ENCODE assay signal across 8 cellular contexts in genomic region chr2:42859006-42859552, GRCh38.
A peak's percentile ranks its signal among the peaks of the same experiment; 100 is the strongest.
DNase-seq lines count a peak whose midpoint lies in the region; ATAC-seq and TF ChIP-seq lines count a peak whose summit lies in the region.

No MANE protein-coding gene starts in this region.

- H3K36me3 Mint-ChIP-seq in Calu3 (ENCODE audit: insufficient read depth, unreplicated experiment): peaks cover 7% of the 10 kb centered on the region

- H3K9ac ChIP-seq in fibroblast of lung (ENCODE audit: insufficient read depth, low read length): no peak overlapping the region

- H3K9me3 Mint-ChIP-seq in Calu3 (ENCODE audit: low read depth, unreplicated experiment): no peaks in the 10 kb centered on the region

- H3K36me3 ChIP-seq in fibroblast of lung (ENCODE audit: control insufficient read depth, insufficient read depth, low read length): no peaks in the 10 kb centered on the region

- CTCF ChIA-PET in Calu3 (lab: Charles Lee): interaction anchor here (0.7 to 1.0 kb wide), 2 partner anchors 10 to 682 kb away, joined by 3 read pairs; no protein-coding TSS in a partner anchor

- ATAC-seq in HG03135 (IDR thresholded peaks at IDR 0.05; ENCODE audit: unreplicated experiment) (no peak), HG03108 (IDR thresholded peaks at IDR 0.05; ENCODE audit: unreplicated experiment) (no peak)

- H3K9me3 ChIP-seq in fibroblast of lung (ENCODE audit: control insufficient read depth, insufficient read depth, low read depth, low read length): no peaks in the 10 kb centered on the region

- no peak overlapping the region for H3K27ac ChIP-seq in fibroblast of lung (ENCODE audit: insufficient read depth, low read length)

- no peaks in the 10 kb centered on the region for H3K27me3 Mint-ChIP-seq in Calu3 (ENCODE audit: unreplicated experiment)

- H3K27me3 ChIP-seq in fibroblast of lung (ENCODE audit: control insufficient read depth, insufficient read depth, low read length): no peaks in the 10 kb centered on the region

- H3K79me2 ChIP-seq in fibroblast of lung (ENCODE audit: control insufficient read depth, insufficient read depth, low read length): no peaks in the 10 kb centered on the region

- H3K4me3 Mint-ChIP-seq in Calu3 (ENCODE audit: low read depth, unreplicated experiment): no peak overlapping the region

- no TSS peak for BruUV-seq in Calu3 (replicated peaks; lab: Mats Ljungman, UMichigan)

- no peak overlapping the region for H3K27ac Mint-ChIP-seq in Calu3 (ENCODE audit: unreplicated experiment)

- H3K4me1 ChIP-seq in fibroblast of lung (ENCODE audit: control insufficient read depth, extremely low read depth, insufficient read depth, low read length): peaks cover 11% of the 10 kb centered on the region

- peak; percentile 84 for DNase-seq in Calu3
- DNase-seq in HS-27A (ENCODE audit: low read depth): peak; percentile 73
- DNase-seq in OCI-M1 (lab: John Stamatoyannopoulos, UW): peak; percentile 92
- peak; percentile 90 for DNase-seq in activated CD8-positive, alpha-beta memory T cell treated with anti-CD3 and anti-CD28 coated beads, Interleukin-2, amount 50 U/mL, for 48 hours
- DNase-seq in fibroblast of lung (ENCODE audit: low read depth in 2 of 2): peak; percentile 58 to 88
- peak; percentile 46 for DNase-seq in pons (ENCODE audit: low spot score)

- H4K20me1 ChIP-seq in fibroblast of lung (ENCODE audit: control insufficient read depth, extremely low read depth, insufficient read depth, low read length): no peaks in the 10 kb centered on the region

- no peak overlapping the region for H3K4me2 ChIP-seq in fibroblast of lung (ENCODE audit: extremely low read depth, insufficient read depth, low read length)

- peaks cover 8% of the 10 kb centered on the region for H3K4me1 Mint-ChIP-seq in Calu3 (ENCODE audit: low read depth, unreplicated experiment)

- no peak overlapping the region for H2AFZ ChIP-seq in fibroblast of lung (ENCODE audit: low read length)

- H3K4me3 ChIP-seq in fibroblast of lung (replicated peaks in 1 of 4; ENCODE audit: control extremely low read depth in 1 of 4, insufficient read depth in 1 of 4, low read depth in 3 of 4, low read length in 4 of 4): no peak overlapping the region

- TF ChIP-seq CTCF in Calu3 (IDR thresholded peaks at IDR 0.05; ENCODE audit: unreplicated experiment) (peak; percentile 82), fibroblast of lung (conservative IDR thresholded peaks at IDR 0.05 in 1 of 2, IDR thresholded peaks at IDR 0.05 in 1 of 2; ENCODE audit: low read depth in 1 of 2, low read length in 2 of 2) (peak; percentile 91 to 99)

- intact Hi-C loops in Calu3 (cut with micrococcal nuclease; ENCODE audit: unreplicated experiment): loop anchor here (1.0 to 10.0 kb wide), 5 partner anchors 68 to 626 kb away; no protein-coding TSS in a partner anchor
